Comparison of ENCODE assay signal across 8 cellular contexts in genomic region chr2:120293991-120294329, GRCh38. TPM values are rescaled to one million over a fixed set of nuclear protein-coding genes. Genes with fewer than 3 reads are reported as not detected.
A peak's percentile ranks its signal among the peaks of the same experiment; 100 is the strongest.
DNase-seq lines count a peak whose midpoint lies in the region; ATAC-seq and TF ChIP-seq lines count a peak whose summit lies in the region.

No MANE protein-coding gene starts in this region.

- H3K27ac Mint-ChIP-seq in stimulated activated effector memory CD8-positive, alpha-beta T cell treated with anti-CD3 and anti-CD28 coated beads, Interleukin-12 subunit alpha, Interleukin-12 subunit beta, amount 100 ng/mL, for 72 hours = no peak overlapping the region
- H3K27ac Mint-ChIP-seq in naive thymus-derived CD4-positive, alpha-beta T cell = peak overlapping the region in 1 of 9 donors; percentile 64

- H3K9me3 ChIP-seq in A673 (ENCODE audit: low read depth, low read length, poor library complexity, severe bottlenecking) (no peaks in the 10 kb centered on the region), OCI-LY1 (ENCODE audit: low read length) (no peaks in the 10 kb centered on the region), MM.1S (replicated peaks; ENCODE audit: insufficient read depth, low read length) (no peaks in the 10 kb centered on the region)
- no peaks in the 10 kb centered on the region for H3K9me3 ChIP-seq in naive thymus-derived CD4-positive, alpha-beta T cell (ENCODE audit: control insufficient read depth in 2 of 3, low read length in 3 of 3)

- no peaks in the 10 kb centered on the region for H3K9me2 ChIP-seq in OCI-LY1 (ENCODE audit: low read depth, low read length)
- no peaks in the 10 kb centered on the region for H3K9me2 ChIP-seq in MM.1S (replicated peaks; ENCODE audit: insufficient read depth, low read length)

- CTCF ChIA-PET in A673 (lab: Charles Lee) = no interaction called here
- CTCF ChIA-PET in naive thymus-derived CD4-positive, alpha-beta T cell (lab: Charles Lee) = no interaction called here

- H3K9ac ChIP-seq in OCI-LY1 (ENCODE audit: low read length) = peak overlapping the region; percentile 57
- no peak overlapping the region for H3K9ac ChIP-seq in MM.1S (ENCODE audit: low read length)

- H3K9me3 Mint-ChIP-seq in stimulated activated effector memory CD8-positive, alpha-beta T cell treated with anti-CD3 and anti-CD28 coated beads, Interleukin-12 subunit alpha, Interleukin-12 subunit beta, amount 100 ng/mL, for 72 hours = no peaks in the 10 kb centered on the region
- no peaks in the 10 kb centered on the region for H3K9me3 Mint-ChIP-seq in naive thymus-derived CD4-positive, alpha-beta T cell

- intact Hi-C loops in A673 (cut with micrococcal nuclease; ENCODE audit: unreplicated experiment) = no loop called here
- intact Hi-C loops in naive thymus-derived CD4-positive, alpha-beta T cell (cut with micrococcal nuclease) = loop anchor here in 1 of 2 donors (5.0 kb wide), 1 partner anchor 117 kb away; no protein-coding TSS in a partner anchor

- H4K20me1 ChIP-seq in OCI-LY1 (ENCODE audit: insufficient read depth, low read length) (no peaks in the 10 kb centered on the region), MM.1S (ENCODE audit: insufficient read depth, low read length) (no peaks in the 10 kb centered on the region)

- H3K79me2 ChIP-seq in OCI-LY1 (ENCODE audit: insufficient read depth, low read length) (no peaks in the 10 kb centered on the region), MM.1S (ENCODE audit: low read length) (no peaks in the 10 kb centered on the region)

- ATAC-seq in GM19023 (IDR thresholded peaks at IDR 0.05; ENCODE audit: unreplicated experiment) = peak; percentile 87
- peak; percentile 90 for ATAC-seq in HG02763 (IDR thresholded peaks at IDR 0.05; ENCODE audit: unreplicated experiment)
- no peak for ATAC-seq in stimulated activated effector memory CD8-positive, alpha-beta T cell treated with anti-CD3 and anti-CD28 coated beads, Interleukin-12 subunit alpha, Interleukin-12 subunit beta, amount 100 ng/mL, for 72 hours
- ATAC-seq in naive thymus-derived CD4-positive, alpha-beta T cell = no peak

- H2AFZ ChIP-seq in OCI-LY1 (ENCODE audit: low read length) = peak overlapping the region; percentile 92; the same call in 1 of the 2 replicates
- no peak overlapping the region for H2AFZ ChIP-seq in MM.1S (ENCODE audit: low read length)

- H3F3A ChIP-seq in OCI-LY1 (ENCODE audit: insufficient read depth, low read length) (no peaks in the 10 kb centered on the region), MM.1S (ENCODE audit: insufficient read depth, low read length) (no peaks in the 10 kb centered on the region)

- no peak overlapping the region for H3K4me3 Mint-ChIP-seq in stimulated activated effector memory CD8-positive, alpha-beta T cell treated with anti-CD3 and anti-CD28 coated beads, Interleukin-12 subunit alpha, Interleukin-12 subunit beta, amount 100 ng/mL, for 72 hours
- H3K4me3 Mint-ChIP-seq in naive thymus-derived CD4-positive, alpha-beta T cell = peak overlapping the region in 1 of 10 donors; percentile 56

- H3K4me1 ChIP-seq in A673 (ENCODE audit: insufficient read depth, low read length, poor library complexity, severe bottlenecking) (no peaks in the 10 kb centered on the region), OCI-LY1 (ENCODE audit: insufficient read depth, low read length, severe bottlenecking) (peaks cover 19% of the 10 kb centered on the region), MM.1S (ENCODE audit: low read length) (no peaks in the 10 kb centered on the region)
- peaks cover 0 to 4% of the 10 kb centered on the region in 2 donors for H3K4me1 ChIP-seq in naive thymus-derived CD4-positive, alpha-beta T cell (ENCODE audit: control insufficient read depth in 2 of 2, insufficient read depth in 2 of 2, low read length in 2 of 2)

- TSS peak; percentile 78 for BruUV-seq in A673 (replicated peaks; lab: Mats Ljungman, UMichigan)

- H3K4me1 Mint-ChIP-seq in stimulated activated effector memory CD8-positive, alpha-beta T cell treated with anti-CD3 and anti-CD28 coated beads, Interleukin-12 subunit alpha, Interleukin-12 subunit beta, amount 100 ng/mL, for 72 hours = peaks cover 18% of the 10 kb centered on the region
- peaks cover 6 to 61% (median 7%) of the 10 kb centered on the region in 7 donors for H3K4me1 Mint-ChIP-seq in naive thymus-derived CD4-positive, alpha-beta T cell

- no peak for TF ChIP-seq CTCF in A673 (conservative IDR thresholded peaks at IDR 0.05; ENCODE audit: low read depth, low read length)
- no peak for TF ChIP-seq CTCF in OCI-LY1 (IDR thresholded peaks at IDR 0.05; ENCODE audit: low read length)
- TF ChIP-seq CTCF in MM.1S (IDR thresholded peaks at IDR 0.05; ENCODE audit: low read length) = no peak

- H3K36me3 Mint-ChIP-seq in stimulated activated effector memory CD8-positive, alpha-beta T cell treated with anti-CD3 and anti-CD28 coated beads, Interleukin-12 subunit alpha, Interleukin-12 subunit beta, amount 100 ng/mL, for 72 hours = peaks cover 88% of the 10 kb centered on the region
- H3K36me3 Mint-ChIP-seq in naive thymus-derived CD4-positive, alpha-beta T cell = peaks cover 23 to 69% (median 60%) of the 10 kb centered on the region in 5 donors

- H3K27ac ChIP-seq in A673 (ENCODE audit: low read depth, low read length, poor library complexity, severe bottlenecking) (no peak overlapping the region), OCI-LY1 (ENCODE audit: low read depth, low read length, poor library complexity, severe bottlenecking) (peak overlapping the region; percentile 64), MM.1S (ENCODE audit: low read length) (no peak overlapping the region)
- no peak overlapping the region for H3K27ac ChIP-seq in naive thymus-derived CD4-positive, alpha-beta T cell (ENCODE audit: low read depth, low read length)

- H3K4me3 ChIP-seq in A673 (ENCODE audit: low read depth, low read length, poor library complexity, severe bottlenecking) (no peak overlapping the region), OCI-LY1 (ENCODE audit: low read depth, low read length, poor library complexity, severe bottlenecking) (peak overlapping the region; percentile 33), MM.1S (ENCODE audit: low read length) (no peak overlapping the region)
- H3K4me3 ChIP-seq in naive thymus-derived CD4-positive, alpha-beta T cell (ENCODE audit: low read length) = no peak overlapping the region

- H3K27me3 Mint-ChIP-seq in naive thymus-derived CD4-positive, alpha-beta T cell = no peaks in the 10 kb centered on the region

- H3K27me3 ChIP-seq in A673 (replicated peaks; ENCODE audit: insufficient read depth, low read depth, low read length, poor library complexity) (no peaks in the 10 kb centered on the region), OCI-LY1 (ENCODE audit: insufficient read depth, low read length) (no peaks in the 10 kb centered on the region), MM.1S (replicated peaks; ENCODE audit: insufficient read depth, low read length) (no peaks in the 10 kb centered on the region)
- H3K27me3 ChIP-seq in naive thymus-derived CD4-positive, alpha-beta T cell (ENCODE audit: control insufficient read depth in 2 of 2, insufficient read depth in 2 of 2, low read length in 2 of 2) = no peaks in the 10 kb centered on the region

- H3K4me2 ChIP-seq in OCI-LY1 (ENCODE audit: low read length) (peak overlapping the region; percentile 60), MM.1S (ENCODE audit: low read depth, low read length) (no peak overlapping the region)

- no peak for DNase-seq in A673 (ENCODE audit: low spot score)
- no peak for DNase-seq in MM.1S
- DNase-seq in stimulated activated effector memory CD8-positive, alpha-beta T cell treated with anti-CD3 and anti-CD28 coated beads, Interleukin-12 subunit alpha, Interleukin-12 subunit beta, amount 100 ng/mL, for 72 hours (ENCODE audit: low spot score in 2 of 2) = no peak
- no peak for DNase-seq in naive thymus-derived CD4-positive, alpha-beta T cell
- DNase-seq in NCI-H2081 treated with DMSO at 0.1 percent for 48 hours (lab: John Stamatoyannopoulos, UW) = no peak

- H3K36me3 ChIP-seq in A673 (ENCODE audit: insufficient read depth, low read length, poor library complexity, severe bottlenecking) (peaks cover 12% of the 10 kb centered on the region), OCI-LY1 (ENCODE audit: insufficient read depth, low read length) (no peaks in the 10 kb centered on the region), MM.1S (replicated peaks; ENCODE audit: insufficient read depth, low read length) (no peaks in the 10 kb centered on the region; the same call in 1 of the 2 replicates)
- peaks cover 3 to 36% (median 9%) of the 10 kb centered on the region in 3 experiments for H3K36me3 ChIP-seq in naive thymus-derived CD4-positive, alpha-beta T cell (ENCODE audit: control insufficient read depth in 2 of 3, insufficient read depth in 3 of 3, low read length in 3 of 3)

- POLR2A ChIA-PET in A673 (lab: Charles Lee; ENCODE audit: low non-redundant PET) = no interaction called here
- POLR2A ChIA-PET in naive thymus-derived CD4-positive, alpha-beta T cell (lab: Charles Lee) = no interaction called here

RNA-seq across cellular contexts. Expression of gene RALB, which starts 41.3 kb away (rescaled TPM):
- 47.0 and 52.1 TPM in 2 replicates for total RNA-seq in A673 (2021)
- total RNA-seq in naive thymus-derived CD4-positive, alpha-beta T cell = 100 to 1,000 TPM in 1 of 5 experiments, 10 to 100 TPM in 3, 1 to 10 TPM in 1; 8.7 to 119 (median 11.6) TPM
- polyA plus RNA-seq in naive thymus-derived CD4-positive, alpha-beta T cell = 10 to 100 TPM; 25.9 to 28.2 TPM

RNA-seq across cellular contexts. Expression of gene INHBB, which starts 52.0 kb away (rescaled TPM):
- 0.09 TPM in 2 replicates for total RNA-seq in A673 (2021)
- total RNA-seq in naive thymus-derived CD4-positive, alpha-beta T cell = not detected
- not detected for polyA plus RNA-seq in naive thymus-derived CD4-positive, alpha-beta T cell

Comparison
In these comparisons a context has a peak if more than half of its experiments do, and no peak if none do; other contexts are left out.
1. ATAC-seq: peak in GM19023 (single experiment) and HG02763 (single experiment); none in stimulated activated effector memory CD8-positive, alpha-beta T cell treated with anti-CD3 and anti-CD28 coated beads, Interleukin-12 subunit alpha, Interleukin-12 subunit beta, amount 100 ng/mL, for 72 hours (single experiment) and naive thymus-derived CD4-positive, alpha-beta T cell (single experiment).